In the genomic region with DNA sequence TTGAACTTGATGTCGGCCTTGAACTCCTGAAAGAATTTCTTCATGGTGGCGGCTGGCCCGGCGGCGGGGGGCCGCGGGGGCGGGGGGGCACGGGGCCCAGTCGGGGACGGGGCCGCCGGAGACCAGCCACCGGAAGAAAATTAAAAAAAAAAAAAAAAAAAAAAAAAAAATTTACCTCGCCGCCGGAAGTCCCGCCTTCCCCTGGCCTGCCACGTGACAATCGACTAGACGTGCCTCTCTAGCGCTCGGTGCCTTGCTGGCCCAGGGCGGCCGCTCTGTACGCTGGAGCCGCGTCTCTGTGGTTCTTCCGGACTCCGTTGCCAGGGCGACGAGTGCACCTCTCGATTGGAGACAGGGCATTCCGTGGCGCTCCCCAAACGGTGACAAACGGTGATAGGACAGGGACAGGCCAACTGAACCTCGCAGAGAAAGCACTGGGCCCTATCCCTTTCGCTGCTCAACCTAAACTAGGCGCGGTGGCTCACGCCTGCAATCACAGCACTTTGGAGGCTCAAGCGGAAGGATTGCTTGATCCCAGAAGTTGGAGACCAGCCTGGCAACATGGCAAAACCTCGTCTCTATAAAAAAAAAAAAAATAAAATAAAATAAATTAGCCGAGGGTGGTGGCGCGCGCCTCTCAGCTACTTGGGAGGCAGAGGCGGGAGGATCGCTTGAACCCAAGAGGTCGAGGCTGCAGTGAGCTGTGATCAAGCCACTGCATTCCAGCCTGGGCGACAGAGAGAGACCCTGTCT, we compare ENCODE assay signal across 8 cellular contexts. TPM values are rescaled to one million over a fixed set of nuclear protein-coding genes. Genes with fewer than 3 reads are reported as not detected.
DNase-seq lines count a peak whose midpoint lies in the region; ATAC-seq and TF ChIP-seq lines count a peak whose summit lies in the region.

A gene with protein sequence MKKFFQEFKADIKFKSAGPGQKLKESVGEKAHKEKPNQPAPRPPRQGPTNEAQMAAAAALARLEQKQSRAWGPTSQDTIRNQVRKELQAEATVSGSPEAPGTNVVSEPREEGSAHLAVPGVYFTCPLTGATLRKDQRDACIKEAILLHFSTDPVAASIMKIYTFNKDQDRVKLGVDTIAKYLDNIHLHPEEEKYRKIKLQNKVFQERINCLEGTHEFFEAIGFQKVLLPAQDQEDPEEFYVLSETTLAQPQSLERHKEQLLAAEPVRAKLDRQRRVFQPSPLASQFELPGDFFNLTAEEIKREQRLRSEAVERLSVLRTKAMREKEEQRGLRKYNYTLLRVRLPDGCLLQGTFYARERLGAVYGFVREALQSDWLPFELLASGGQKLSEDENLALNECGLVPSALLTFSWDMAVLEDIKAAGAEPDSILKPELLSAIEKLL (minus strand): TSS at position 141 of the 753 bp plus-strand sequence. CDS start 97 bp downstream, at position 44.

- peaks cover 22% of the 10 kb centered on the region for H3K4me1 ChIP-seq in osteoblast (ENCODE audit: insufficient read depth, low read length)
- H3K4me1 ChIP-seq in thoracic aorta (ENCODE audit: control insufficient read depth in 1 of 2, low read depth in 2 of 2) = peaks cover 15 to 16% of the 10 kb centered on the region in 2 donors

- TF ChIP-seq CTCF in glutamatergic neuron (IDR thresholded peaks at IDR 0.05; ENCODE audit: partially characterized antibody, unreplicated experiment) = no peak
- TF ChIP-seq CTCF in osteoblast (IDR thresholded peaks at IDR 0.05; ENCODE audit: extremely low read depth, low read depth, low read length) = no peak
- TF ChIP-seq CTCF in thoracic aorta (IDR thresholded peaks at IDR 0.05) = peak; percentile 9

- H3K9me3 Mint-ChIP-seq in activated naive CD8-positive, alpha-beta T cell (ENCODE audit: low read depth) = no peaks in the 10 kb centered on the region
- H3K9me3 Mint-ChIP-seq in glutamatergic neuron (ENCODE audit: unreplicated experiment) = peaks cover 7% of the 10 kb centered on the region

- peak; percentile 82 for ATAC-seq in HG02623 (IDR thresholded peaks at IDR 0.05; ENCODE audit: unreplicated experiment)
- ATAC-seq in thoracic aorta (ENCODE audit: insufficient number of reproducible peaks, low FRiP score, low read depth) = peak; percentile 84

- H3K4me3 Mint-ChIP-seq in activated naive CD8-positive, alpha-beta T cell = peak within 1 kb of the TSS; percentile 92
- H3K4me3 Mint-ChIP-seq in glutamatergic neuron (ENCODE audit: unreplicated experiment) = peak within 1 kb of the TSS; percentile 99

- H2AFZ ChIP-seq in osteoblast (ENCODE audit: low read length) = peak within 1 kb of the TSS; percentile 94

- peak within 1 kb of the TSS; percentile 86 for H3K27ac Mint-ChIP-seq in activated naive CD8-positive, alpha-beta T cell
- H3K27ac Mint-ChIP-seq in glutamatergic neuron (ENCODE audit: unreplicated experiment) = peak within 1 kb of the TSS; percentile 91

- no peaks in the 10 kb centered on the region for H3K9me3 ChIP-seq in osteoblast (ENCODE audit: low read depth, low read length)
- H3K9me3 ChIP-seq in thoracic aorta = no peaks in the 10 kb centered on the region

- no peaks in the 10 kb centered on the region for H3K27me3 ChIP-seq in osteoblast (ENCODE audit: insufficient read depth, low read length)
- no peaks in the 10 kb centered on the region for H3K27me3 ChIP-seq in thoracic aorta (replicated peaks; ENCODE audit: insufficient read depth)

- H3K4me2 ChIP-seq in osteoblast (ENCODE audit: insufficient read depth, low read length) = peak within 1 kb of the TSS; percentile 90

- H3K27me3 Mint-ChIP-seq in activated naive CD8-positive, alpha-beta T cell = no peaks in the 10 kb centered on the region
- H3K27me3 Mint-ChIP-seq in glutamatergic neuron (ENCODE audit: unreplicated experiment) = peaks cover 13% of the 10 kb centered on the region

- H3K27ac ChIP-seq in osteoblast (ENCODE audit: low read depth, low read length) (peak within 1 kb of the TSS; percentile 90), thoracic aorta (peak within 1 kb of the TSS; percentile 58 to 69)

- H3K4me1 Mint-ChIP-seq in activated naive CD8-positive, alpha-beta T cell (ENCODE audit: low read depth) = peaks cover 18% of the 10 kb centered on the region
- H3K4me1 Mint-ChIP-seq in glutamatergic neuron (ENCODE audit: low read depth, unreplicated experiment) = peaks cover 21% of the 10 kb centered on the region

- H3K36me3 ChIP-seq in osteoblast (ENCODE audit: insufficient read depth, low read length) (peaks cover 17% of the 10 kb centered on the region), thoracic aorta (peaks cover 14% of the 10 kb centered on the region)

- H3K4me3 ChIP-seq in osteoblast (ENCODE audit: insufficient read depth, low read length) = peak within 1 kb of the TSS; percentile 77
- H3K4me3 ChIP-seq in thoracic aorta = peak within 1 kb of the TSS; percentile 86

- H4K20me1 ChIP-seq in osteoblast (ENCODE audit: insufficient read depth, low read length) = peaks cover 30% of the 10 kb centered on the region

- H3K79me2 ChIP-seq in osteoblast (ENCODE audit: insufficient read depth, low read length) = peaks cover 38% of the 10 kb centered on the region

- no peaks in the 10 kb centered on the region for H3K36me3 Mint-ChIP-seq in activated naive CD8-positive, alpha-beta T cell
- H3K36me3 Mint-ChIP-seq in glutamatergic neuron (ENCODE audit: unreplicated experiment) = no peaks in the 10 kb centered on the region

- peak; percentile 95 for DNase-seq in GM04504 (ENCODE audit: low read depth)
- DNase-seq in NCI-H1105 (lab: John Stamatoyannopoulos, UW) = peak; percentile 98
- DNase-seq in SKM-1 treated with dmso at 0.1 percent for 144 hours (lab: John Stamatoyannopoulos, UW; ENCODE audit: unreplicated experiment) = peak; percentile 94
- DNase-seq in glutamatergic neuron = peak; percentile 96
- DNase-seq in osteoblast (ENCODE audit: insufficient read length, low spot score, missing footprints) = peak; percentile 99
- DNase-seq in thoracic aorta (ENCODE audit: low spot score) = peak; percentile 97

RNA-seq across cellular contexts. Expression of the gene that starts here (rescaled TPM):
- 47.9 TPM for total RNA-seq in glutamatergic neuron (ENCODE audit: unreplicated experiment)
- total RNA-seq in osteoblast = 120 and 136 TPM in 2 replicates
- total RNA-seq in thoracic aorta = 10 to 100 TPM; 51.1 to 68.5 TPM

Comparison
In these comparisons a context has a peak if more than half of its experiments do, and no peak if none do; other contexts are left out.
1. Peak in every context shown above with its lines: DNase-seq, ATAC-seq, H3K4me3 ChIP-seq and H3K27ac ChIP-seq.